1 cellular context compared by ENCODE assay signal in genomic region chr3:18444597-18445420, GRCh38.
TF ChIP-seq lines count a peak whose summit lies in the region.

No MANE protein-coding gene starts in this region.

TF ChIP-seq in H1, 55 proteins besides CTCF, POLR2A, EP300 and RAD21 (continued from another document):
- no peak for TF ChIP-seq MAX (IDR thresholded peaks at IDR 0.05)
- 0 out of 4 replicates have a peak, but pooled peaks of 1 of the 2 experiments have one; percentile 17 for TF ChIP-seq SIN3A (conservative IDR thresholded peaks at IDR 0.05 in 1 of 2, IDR thresholded peaks at IDR 0.05 in 1 of 2; ENCODE audit: low read depth in 1 of 2, low read length in 2 of 2)
- peak; percentile 61 for TF ChIP-seq KDM4A (IDR thresholded peaks at IDR 0.05; ENCODE audit: low read depth, low read length, severe bottlenecking)
- TF ChIP-seq RBBP5 (IDR thresholded peaks at IDR 0.05; ENCODE audit: borderline replicate concordance, low read depth, low read length): peak; percentile 81; the same call in 1 of the 2 replicates
